ENCODE assay signal across 1 cellular context in genomic region chr3:107630779-107631178, GRCh38.
TF ChIP-seq lines count a peak whose summit lies in the region.

No MANE protein-coding gene starts in this region.

TF ChIP-seq in GM23338, 12 proteins besides CTCF, POLR2A, EP300 and RAD21:
- TF ChIP-seq ZNF462 (CRISPR knock-in tag; IDR thresholded peaks at IDR 0.05) = no peak
- no peak for TF ChIP-seq CREB1 (CRISPR knock-in tag; IDR thresholded peaks at IDR 0.05; ENCODE audit: low read depth)
- TF ChIP-seq EZH2 (IDR thresholded peaks at IDR 0.05; ENCODE audit: low read depth, unreplicated experiment) = no peak
- TF ChIP-seq ZNF331 (CRISPR knock-in tag; IDR thresholded peaks at IDR 0.05; ENCODE audit: low read depth) = no peak
- no peak for TF ChIP-seq EZH2phosphoT487 (IDR thresholded peaks at IDR 0.05; ENCODE audit: unreplicated experiment)
- no peak for TF ChIP-seq ZNF114 (CRISPR knock-in tag; IDR thresholded peaks at IDR 0.05)
- TF ChIP-seq STAT1 (IDR thresholded peaks at IDR 0.05; ENCODE audit: unreplicated experiment) = no peak
- no peak for TF ChIP-seq JUNB (IDR thresholded peaks at IDR 0.05; ENCODE audit: unreplicated experiment)
- no peak for TF ChIP-seq ETS1 (IDR thresholded peaks at IDR 0.05)
- TF ChIP-seq, protein P1, sequence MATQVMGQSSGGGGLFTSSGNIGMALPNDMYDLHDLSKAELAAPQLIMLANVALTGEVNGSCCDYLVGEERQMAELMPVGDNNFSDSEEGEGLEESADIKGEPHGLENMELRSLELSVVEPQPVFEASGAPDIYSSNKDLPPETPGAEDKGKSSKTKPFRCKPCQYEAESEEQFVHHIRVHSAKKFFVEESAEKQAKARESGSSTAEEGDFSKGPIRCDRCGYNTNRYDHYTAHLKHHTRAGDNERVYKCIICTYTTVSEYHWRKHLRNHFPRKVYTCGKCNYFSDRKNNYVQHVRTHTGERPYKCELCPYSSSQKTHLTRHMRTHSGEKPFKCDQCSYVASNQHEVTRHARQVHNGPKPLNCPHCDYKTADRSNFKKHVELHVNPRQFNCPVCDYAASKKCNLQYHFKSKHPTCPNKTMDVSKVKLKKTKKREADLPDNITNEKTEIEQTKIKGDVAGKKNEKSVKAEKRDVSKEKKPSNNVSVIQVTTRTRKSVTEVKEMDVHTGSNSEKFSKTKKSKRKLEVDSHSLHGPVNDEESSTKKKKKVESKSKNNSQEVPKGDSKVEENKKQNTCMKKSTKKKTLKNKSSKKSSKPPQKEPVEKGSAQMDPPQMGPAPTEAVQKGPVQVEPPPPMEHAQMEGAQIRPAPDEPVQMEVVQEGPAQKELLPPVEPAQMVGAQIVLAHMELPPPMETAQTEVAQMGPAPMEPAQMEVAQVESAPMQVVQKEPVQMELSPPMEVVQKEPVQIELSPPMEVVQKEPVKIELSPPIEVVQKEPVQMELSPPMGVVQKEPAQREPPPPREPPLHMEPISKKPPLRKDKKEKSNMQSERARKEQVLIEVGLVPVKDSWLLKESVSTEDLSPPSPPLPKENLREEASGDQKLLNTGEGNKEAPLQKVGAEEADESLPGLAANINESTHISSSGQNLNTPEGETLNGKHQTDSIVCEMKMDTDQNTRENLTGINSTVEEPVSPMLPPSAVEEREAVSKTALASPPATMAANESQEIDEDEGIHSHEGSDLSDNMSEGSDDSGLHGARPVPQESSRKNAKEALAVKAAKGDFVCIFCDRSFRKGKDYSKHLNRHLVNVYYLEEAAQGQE (IDR thresholded peaks at IDR 0.05; ENCODE audit: unreplicated experiment) = no peak
- no peak for TF ChIP-seq NANOG (IDR thresholded peaks at IDR 0.05; ENCODE audit: borderline replicate concordance)
- TF ChIP-seq POLR2AphosphoS5 (IDR thresholded peaks at IDR 0.05; ENCODE audit: low read depth) = no peak
